ENCODE assay signal across 8 cellular contexts in the genomic region with DNA sequence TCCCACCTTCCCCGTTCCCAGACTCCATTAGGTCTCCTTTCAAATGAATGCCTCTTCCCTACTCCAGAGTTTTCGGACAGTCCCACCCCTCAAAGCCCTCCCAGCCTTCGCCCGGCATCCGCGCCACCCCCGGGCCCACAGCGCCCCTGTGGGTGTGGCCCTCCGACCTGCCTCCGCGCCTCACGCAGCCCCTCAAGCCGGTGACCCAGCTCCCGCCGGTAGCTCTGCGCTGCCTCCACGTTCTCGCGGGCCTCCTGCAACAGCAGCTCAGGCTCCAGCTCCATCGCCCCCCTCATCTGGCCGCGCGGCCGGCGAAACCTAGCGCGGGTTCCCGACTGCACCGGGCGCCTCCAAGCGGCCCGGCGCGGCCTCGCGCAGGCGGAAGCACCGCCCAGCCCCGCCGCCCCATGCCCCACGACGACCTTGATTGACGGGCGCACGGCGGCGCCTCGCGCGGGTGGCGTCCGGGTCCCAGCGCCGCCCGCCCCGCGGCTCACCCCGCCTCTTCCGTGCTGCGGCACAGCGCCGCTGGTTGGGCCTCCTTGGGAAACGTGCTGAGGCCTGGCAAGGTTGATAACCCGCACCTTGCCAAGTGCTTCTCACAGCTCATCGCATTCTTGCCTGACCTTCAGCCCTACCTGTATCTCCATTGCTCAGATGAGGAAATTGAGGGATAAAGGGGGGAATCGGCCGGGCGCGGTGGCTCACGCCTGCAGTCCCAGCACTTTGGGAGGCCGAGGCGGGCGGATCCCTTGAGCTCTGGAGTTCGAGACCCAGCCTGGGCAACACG. TPM values are rescaled to one million over a fixed set of nuclear protein-coding genes. Genes with fewer than 3 reads are reported as not detected.
A peak's percentile ranks its signal among the peaks of the same experiment; 100 is the strongest.
DNase-seq lines count a peak whose midpoint lies in the region; ATAC-seq and TF ChIP-seq lines count a peak whose summit lies in the region.

A gene with protein sequence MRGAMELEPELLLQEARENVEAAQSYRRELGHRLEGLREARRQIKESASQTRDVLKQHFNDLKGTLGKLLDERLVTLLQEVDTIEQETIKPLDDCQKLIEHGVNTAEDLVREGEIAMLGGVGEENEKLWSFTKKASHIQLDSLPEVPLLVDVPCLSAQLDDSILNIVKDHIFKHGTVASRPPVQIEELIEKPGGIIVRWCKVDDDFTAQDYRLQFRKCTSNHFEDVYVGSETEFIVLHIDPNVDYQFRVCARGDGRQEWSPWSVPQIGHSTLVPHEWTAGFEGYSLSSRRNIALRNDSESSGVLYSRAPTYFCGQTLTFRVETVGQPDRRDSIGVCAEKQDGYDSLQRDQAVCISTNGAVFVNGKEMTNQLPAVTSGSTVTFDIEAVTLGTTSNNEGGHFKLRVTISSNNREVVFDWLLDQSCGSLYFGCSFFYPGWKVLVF (minus strand): TSS at position 337 of the 790 bp plus-strand sequence. CDS start 41 bp downstream, at position 296.

- peaks cover 3% of the 10 kb centered on the region for H3K36me3 Mint-ChIP-seq in IgD-negative memory B cell

- no peaks in the 10 kb centered on the region for H3K9me3 ChIP-seq in OCI-LY7 (ENCODE audit: low read length)

- H3K27ac ChIP-seq in OCI-LY7 (ENCODE audit: low read depth, low read length, poor library complexity, severe bottlenecking) (peak within 1 kb of the TSS; percentile 85), epithelial cell of prostate (peak within 1 kb of the TSS; percentile 79)

- DNase-seq in DMS114 treated with DMSO at 0.1 percent for 48 hours (lab: John Stamatoyannopoulos, UW; ENCODE audit: unreplicated experiment) (peak; percentile 77), OCI-LY7 (ENCODE audit: low spot score) (peak; percentile 95), activated T-cell treated with anti-CD3 and anti-CD28 coated beads for 24 hours (ENCODE audit: low read depth) (peak; percentile 88), epithelial cell of prostate (ENCODE audit: low read depth, low spot score) (peak; percentile 64), mucosa of gallbladder (ENCODE audit: low spot score) (peak; percentile 91)
- peak; percentile 83 for DNase-seq in stimulated activated CD8-positive, alpha-beta memory T cell treated with anti-CD3 and anti-CD28 coated beads, Interleukin-4, amount 100 ng/mL, for 24 hours (ENCODE audit: low read depth)

- H2AFZ ChIP-seq in OCI-LY7 (ENCODE audit: low read length), result peak within 1 kb of the TSS; percentile 93

- H3K4me3 Mint-ChIP-seq in IgD-negative memory B cell, result peak within 1 kb of the TSS; percentile 92 to 96 (median 94)

- peaks cover 27 to 32% (median 30%) of the 10 kb centered on the region in 3 donors for H3K4me1 Mint-ChIP-seq in IgD-negative memory B cell

- no peaks in the 10 kb centered on the region for H3K9me2 ChIP-seq in OCI-LY7 (ENCODE audit: insufficient read depth, low read length)

- peak within 1 kb of the TSS; percentile 80 for H3K4me3 ChIP-seq in OCI-LY7 (ENCODE audit: low read depth, low read length, poor library complexity, severe bottlenecking)

- peak within 1 kb of the TSS; percentile 99 for H3K4me2 ChIP-seq in OCI-LY7 (ENCODE audit: low read length)

- H3K36me3 ChIP-seq in OCI-LY7 (ENCODE audit: insufficient read depth, low read length), result peaks cover under 1% of the 10 kb centered on the region; the same call in 1 of the 2 replicates

- H3K79me2 ChIP-seq in OCI-LY7 (ENCODE audit: insufficient read depth, low read depth, low read length), result peaks cover 48% of the 10 kb centered on the region

- peak; percentile 81 for ATAC-seq in GM21528 (IDR thresholded peaks at IDR 0.05; ENCODE audit: low FRiP score, unreplicated experiment)

- BruUV-seq in OCI-LY7 (replicated peaks; lab: Mats Ljungman, UMichigan), result no TSS peak

- POLR2A ChIA-PET in OCI-LY7 (lab: Charles Lee), result interaction anchor here (0.6 to 7.5 kb wide), 9 partner anchors 11 to 1424 kb away, joined by 3 to 79 read pairs (median 4); no protein-coding TSS in a partner anchor

- intact Hi-C loops in OCI-LY7 (cut with micrococcal nuclease; ENCODE audit: unreplicated experiment), result loop anchor here (1.0 to 5.0 kb wide), 4 partner anchors 15 to 222 kb away; no protein-coding TSS in a partner anchor

- H3K27ac Mint-ChIP-seq in IgD-negative memory B cell, result peak within 1 kb of the TSS; percentile 83 to 98 (median 93)

- CTCF ChIA-PET in OCI-LY7 (lab: Charles Lee; ENCODE audit: unreplicated experiment), result interaction anchor here (1.5 to 2.0 kb wide), 2 partner anchors 15 to 17 kb away, joined by 5 to 6 read pairs; no protein-coding TSS in a partner anchor

- peaks cover 44% of the 10 kb centered on the region for H3K4me1 ChIP-seq in OCI-LY7 (ENCODE audit: insufficient read depth, low read length, poor library complexity, severe bottlenecking)

- TF ChIP-seq CTCF in OCI-LY7 (conservative IDR thresholded peaks at IDR 0.05; ENCODE audit: low read length), result peak; percentile 78

- no peaks in the 10 kb centered on the region for H3K27me3 Mint-ChIP-seq in IgD-negative memory B cell

- no peaks in the 10 kb centered on the region for H3K9me3 Mint-ChIP-seq in IgD-negative memory B cell

- peaks cover 8% of the 10 kb centered on the region; the same call in 1 of the 2 replicates for H4K20me1 ChIP-seq in OCI-LY7 (ENCODE audit: insufficient read depth, low read length)

RNA-seq across cellular contexts. Expression of the gene that starts here (rescaled TPM):
- polyA plus RNA-seq in IgD-negative memory B cell, result 76.6 TPM
- 26.4 and 29.4 TPM in 2 replicates for total RNA-seq in OCI-LY7 (2014; rRNA removed; shearing (Covaris generic))
- 45.3 and 51.4 TPM in 2 replicates for total RNA-seq in OCI-LY7 (2022)
- 11.6 TPM for total RNA-seq in mucosa of gallbladder

Comparison
In these comparisons a context has a peak if more than half of its experiments do, and no peak if none do; other contexts are left out.
1. Peak in every context shown above with its lines: DNase-seq, ATAC-seq, H3K4me3 ChIP-seq and H3K27ac ChIP-seq.